Comparison of ENCODE assay signal across 14 cellular contexts in genomic region chr2:101146535-101146934, GRCh38. TPM values are rescaled to one million over a fixed set of nuclear protein-coding genes. Genes with fewer than 3 reads are reported as not detected.
DNase-seq lines count a peak whose midpoint lies in the region; ATAC-seq and TF ChIP-seq lines count a peak whose summit lies in the region.
"Had no signal": no experiment of that assay in that cellular context is flagged by ENCODE, and none has a peak within 500 bp of the region (broad histone marks: within the 10 kb centered on the region; RNA-seq: fewer than 3 reads in every experiment).

No MANE protein-coding gene starts in this region.

- no TSS peak for BruUV-seq in Panc1 (replicated peaks; lab: Mats Ljungman, UMichigan)

- no peak overlapping the region for H3K27ac Mint-ChIP-seq in GM23338
- H3K27ac Mint-ChIP-seq: CD4-positive, alpha-beta T cell had no signal

- H3K27ac ChIP-seq in GM23338 (ENCODE audit: low read depth) (no peak overlapping the region), Panc1 (ENCODE audit: low read length) (peak overlapping the region; percentile 100), coronary artery (no peak overlapping the region)

- peaks cover 7% of the 10 kb centered on the region; the same call in 2 of the 3 replicates for H3K9me3 Mint-ChIP-seq in GM23338
- H3K9me3 Mint-ChIP-seq: CD4-positive, alpha-beta T cell had no signal

- peaks cover 67% of the 10 kb centered on the region for H3K4me1 ChIP-seq in GM23338 (ENCODE audit: insufficient read depth)
- peaks cover 55% of the 10 kb centered on the region for H3K4me1 ChIP-seq in Panc1 (ENCODE audit: control insufficient read depth, insufficient read depth, low read length)

- in situ Hi-C loops in Panc1 (cut with HindIII; ENCODE audit: low pct_unique_long_range_greater_than_20kb, low sequenced_read_pairs) = no loop called here

- no peak for ATAC-seq in GM23338
- no peak for ATAC-seq in Panc1
- ATAC-seq in HG03039 (IDR thresholded peaks at IDR 0.05; ENCODE audit: unreplicated experiment) = no peak
- ATAC-seq: GM12878 had no signal

- H2AFZ ChIP-seq in GM23338 = no peak overlapping the region

- peaks cover 12% of the 10 kb centered on the region; the same call in 2 of the 3 replicates for H3K36me3 Mint-ChIP-seq in GM23338 (ENCODE audit: low read depth)

- DNase-seq in NOMO-1 treated with DMSO at 0.1 percent for 48 hours (lab: John Stamatoyannopoulos, UW; ENCODE audit: unreplicated experiment) = peak; percentile 38
- DNase-seq in NOMO-1 treated with dmso at 0.1 percent for 144 hours (lab: John Stamatoyannopoulos, UW; ENCODE audit: unreplicated experiment) = no peak
- DNase-seq in GM23338 (ENCODE audit: low spot score) = no peak
- peak; percentile 42 for DNase-seq in NCI-H69 (lab: John Stamatoyannopoulos, UW)
- no peak for DNase-seq in Panc1 (ENCODE audit: low read depth, low spot score)
- DNase-seq in stimulated activated naive CD4-positive, alpha-beta T cell treated with Interleukin-2 at 50 U/mL for 16 hours (lab: John Stamatoyannopoulos, UW) = no peak
- DNase-seq in coronary artery (ENCODE audit: low spot score) = no peak
- DNase-seq: 8988T; ACHN; C1 segment of cervical spinal cord; CD4-positive, alpha-beta T cell; DMS79 had no signal

- no peaks in the 10 kb centered on the region; the same call in 1 of the 2 replicates for H3K9me2 ChIP-seq in GM23338 (ENCODE audit: insufficient read depth)

- no peaks in the 10 kb centered on the region for H3K9me3 ChIP-seq in Panc1 (ENCODE audit: control insufficient read depth, insufficient read depth, low read depth, low read length)

- peaks cover 29% of the 10 kb centered on the region for H4K20me1 ChIP-seq in GM23338 (replicated peaks; ENCODE audit: insufficient read depth)

- intact Hi-C loops in Panc1 (cut with micrococcal nuclease; ENCODE audit: unreplicated experiment) = loop anchor here (5.0 kb wide), 1 partner anchor 34 kb away; no protein-coding TSS in a partner anchor

- CTCF ChIA-PET in Panc1 (lab: Charles Lee) = no interaction called here

- H3K27me3 ChIP-seq in GM23338 (ENCODE audit: insufficient read depth) = peaks cover 11% of the 10 kb centered on the region
- H3K27me3 ChIP-seq in Panc1 (ENCODE audit: control insufficient read depth, insufficient read depth, low read length) = no peaks in the 10 kb centered on the region

- POLR2A ChIA-PET in Panc1 (lab: Charles Lee) = interaction anchor here (0.5 to 0.6 kb wide), 2 partner anchors 327 to 551 kb away, joined by 3 to 5 read pairs; partner anchors contain the start of gene NPAS2

- H3K4me1 Mint-ChIP-seq in GM23338 = peaks cover 66% of the 10 kb centered on the region

- H3K4me2 ChIP-seq in GM23338 = peak overlapping the region; percentile 97

- TF ChIP-seq CTCF in GM23338 (conservative IDR thresholded peaks at IDR 0.05; ENCODE audit: low read depth in 2 of 2) (no peak), Panc1 (IDR thresholded peaks at IDR 0.05) (no peak), coronary artery (IDR thresholded peaks at IDR 0.05) (no peak)

- H3K4me3 ChIP-seq in GM23338 (no peak overlapping the region), Panc1 (ENCODE audit: low read depth in 2 of 2, low read length in 2 of 2) (peak overlapping the region; percentile 93 to 98; a peak in 3 of 4 replicates), coronary artery (no peak overlapping the region)
- H3K4me3 ChIP-seq: GM12878 had no signal

- no peaks in the 10 kb centered on the region for H3K36me3 ChIP-seq in GM23338 (ENCODE audit: insufficient read depth)
- peaks cover 12% of the 10 kb centered on the region for H3K36me3 ChIP-seq in Panc1 (ENCODE audit: control insufficient read depth, insufficient read depth, low read length)

- peaks cover 91% of the 10 kb centered on the region for H3K79me2 ChIP-seq in GM23338 (replicated peaks; ENCODE audit: insufficient read depth)

- no peak overlapping the region for H3K4me3 Mint-ChIP-seq in GM23338
- H3K4me3 Mint-ChIP-seq: CD4-positive, alpha-beta T cell had no signal

- H3F3A ChIP-seq in GM23338 (replicated peaks; ENCODE audit: low read depth) = no peaks in the 10 kb centered on the region; the same call in 1 of the 2 replicates

- H3K27me3 Mint-ChIP-seq in GM23338 (ENCODE audit: insufficient read depth, low read depth, poor library complexity) = peaks cover 7% of the 10 kb centered on the region

TF ChIP-seq in GM23338, 12 proteins besides CTCF, POLR2A, EP300 and RAD21:
- TF ChIP-seq NANOG (IDR thresholded peaks at IDR 0.05; ENCODE audit: borderline replicate concordance) (no peak), ZNF331 (CRISPR knock-in tag; IDR thresholded peaks at IDR 0.05; ENCODE audit: low read depth) (no peak), STAT1 (IDR thresholded peaks at IDR 0.05; ENCODE audit: unreplicated experiment) (no peak), ZNF114 (CRISPR knock-in tag; IDR thresholded peaks at IDR 0.05) (no peak), EZH2 (IDR thresholded peaks at IDR 0.05; ENCODE audit: low read depth, unreplicated experiment) (no peak)

RNA-seq across cellular contexts. Expression of gene TBC1D8, which starts 4.6 kb away (rescaled TPM):
- 36.9 and 39.5 TPM in 2 replicates for total RNA-seq in GM23338 (2014; rRNA removed; shearing (Covaris generic))
- 15.5 and 18.0 TPM in 2 replicates for polyA plus RNA-seq in GM23338 (2016; fragmentation: Nextera tagmentation; extraction: Ambion mirVana)
- 139 TPM for total RNA-seq in Panc1 (2021; ENCODE audit: unreplicated experiment)
- polyA plus RNA-seq in Panc1 (2012; ENCODE audit: insufficient read length) = 171 TPM

Comparison
In these comparisons a context has a peak if more than half of its experiments do, and no peak if none do; other contexts are left out.
1. DNase-seq: peak in NOMO-1 treated with DMSO at 0.1 percent for 48 hours (single experiment) and NCI-H69 (single experiment); none in NOMO-1 treated with dmso at 0.1 percent for 144 hours (single experiment), GM23338 (single experiment), Panc1 (single experiment), stimulated activated naive CD4-positive, alpha-beta T cell treated with Interleukin-2 at 50 U/mL for 16 hours (single experiment) and coronary artery (single experiment).
2. H3K4me3 ChIP-seq: peak in Panc1 (2 of 2); none in GM23338 (single experiment) and coronary artery (single experiment).